Comparison of ENCODE assay signal across 9 cellular contexts in genomic region chr18:54149078-54149697, GRCh38.
DNase-seq lines count a peak whose midpoint lies in the region; ATAC-seq and TF ChIP-seq lines count a peak whose summit lies in the region.
"Had no signal": no experiment of that assay in that cellular context is flagged by ENCODE, and none has a peak within 500 bp of the region (broad histone marks: within the 10 kb centered on the region; RNA-seq: fewer than 3 reads in every experiment).

No MANE protein-coding gene starts in this region.

- no peaks in the 10 kb centered on the region for H3K9me3 Mint-ChIP-seq in T-helper 1 cell treated with Interleukin-12 subunit alpha and Interleukin-12 subunit beta and Interleukin-4 antibody, amounts not matched to agents 30 μg/mL and 1 μg/mL, for 36 hours
- H3K9me3 Mint-ChIP-seq in CD14-positive monocyte = peaks cover 0 to 2% (median 0%) of the 10 kb centered on the region in 7 donors

- H3K36me3 Mint-ChIP-seq in T-helper 1 cell treated with Interleukin-12 subunit alpha and Interleukin-12 subunit beta and Interleukin-4 antibody, amounts not matched to agents 30 μg/mL and 1 μg/mL, for 36 hours (ENCODE audit: low read depth) = peaks cover 40% of the 10 kb centered on the region
- H3K36me3 Mint-ChIP-seq in CD14-positive monocyte = peaks cover 35 to 42% of the 10 kb centered on the region in 2 donors

- peaks cover 46% of the 10 kb centered on the region for H3K4me1 Mint-ChIP-seq in T-helper 1 cell treated with Interleukin-12 subunit alpha and Interleukin-12 subunit beta and Interleukin-4 antibody, amounts not matched to agents 30 μg/mL and 1 μg/mL, for 36 hours (ENCODE audit: low read depth)
- peaks cover 2% of the 10 kb centered on the region for H3K4me1 Mint-ChIP-seq in CD14-positive monocyte

- 31% methylated on average over 3 of the region's 3 CpGs for WGBS in smooth muscle cell (ENCODE audit: low lambda C conversion rate)
- WGBS in prostate gland = 68% methylated on average over 3 of the region's 3 CpGs

- TF ChIP-seq CTCF in smooth muscle cell (IDR thresholded peaks at IDR 0.05; ENCODE audit: borderline replicate concordance, insufficient read depth, poor library complexity, severe bottlenecking) (no peak), CD14-positive monocyte (IDR thresholded peaks at IDR 0.05) (no peak), prostate gland (IDR thresholded peaks at IDR 0.05) (no peak)

- peak overlapping the region; percentile 92 for H3K27ac Mint-ChIP-seq in T-helper 1 cell treated with Interleukin-12 subunit alpha and Interleukin-12 subunit beta and Interleukin-4 antibody, amounts not matched to agents 30 μg/mL and 1 μg/mL, for 36 hours
- peak overlapping the region in 1 of 7 donors; percentile 63 for H3K27ac Mint-ChIP-seq in CD14-positive monocyte

- H2AFZ ChIP-seq in smooth muscle cell (ENCODE audit: low read depth) = no peak overlapping the region

- H3K27me3 ChIP-seq in smooth muscle cell (ENCODE audit: low read depth) (no peaks in the 10 kb centered on the region), prostate gland (replicated peaks; ENCODE audit: insufficient read depth) (no peaks in the 10 kb centered on the region)
- H3K27me3 ChIP-seq: BLaER1 had no signal

- H3K27ac ChIP-seq in smooth muscle cell (ENCODE audit: low read depth) (peak overlapping the region; percentile 93), prostate gland (no peak overlapping the region)
- H3K27ac ChIP-seq: BLaER1 had no signal

- H3F3A ChIP-seq in smooth muscle cell (ENCODE audit: low read depth) = peaks cover 9% of the 10 kb centered on the region

- H3K4me3 ChIP-seq in smooth muscle cell = peak overlapping the region; percentile 13
- H3K4me3 ChIP-seq in prostate gland = no peak overlapping the region
- H3K4me3 ChIP-seq: BLaER1 had no signal

- intact Hi-C loops in CD14-positive monocyte (cut with micrococcal nuclease) = no loop called here
- intact Hi-C loops in prostate gland (cut with DNase I) = no loop called here

- no peaks in the 10 kb centered on the region for H4K20me1 ChIP-seq in smooth muscle cell (ENCODE audit: low read depth)
- H4K20me1 ChIP-seq: BLaER1 had no signal

- peak overlapping the region; percentile 72 for H3K4me2 ChIP-seq in smooth muscle cell
- H3K4me2 ChIP-seq: BLaER1 had no signal

- ATAC-seq in HG02970 (IDR thresholded peaks at IDR 0.05; ENCODE audit: low FRiP score, unreplicated experiment) = peak; percentile 51

- peak overlapping the region; percentile 63 for H3K9ac ChIP-seq in smooth muscle cell (ENCODE audit: low read depth)
- H3K9ac ChIP-seq: BLaER1 had no signal

- no peaks in the 10 kb centered on the region for H3K79me2 ChIP-seq in smooth muscle cell (ENCODE audit: low read depth)

- peak in 3 of 4 experiments; percentile 2 to 27 (median 12) for DNase-seq in activated CD4-positive, CD25-positive, alpha-beta regulatory T cell (lab: John Stamatoyannopoulos, UW)
- DNase-seq in activated CD4-positive, CD25-positive, alpha-beta regulatory T cell treated with anti-CD3 and anti-CD28 coated beads, Interleukin-2, amount 50 U/mL, for 72 hours = no peak
- DNase-seq in epidermal melanocyte (ENCODE audit: insufficient read length, low spot score) = peak; percentile 33
- DNase-seq in smooth muscle cell (lab: John Stamatoyannopoulos, UW; ENCODE audit: unreplicated experiment) = no peak
- DNase-seq in CD14-positive monocyte (ENCODE audit: low spot score) = no peak
- no peak for DNase-seq in prostate gland (ENCODE audit: low spot score)

- H3K36me3 ChIP-seq in smooth muscle cell (ENCODE audit: low read depth) (no peaks in the 10 kb centered on the region), prostate gland (no peaks in the 10 kb centered on the region)

- no peaks in the 10 kb centered on the region for H3K27me3 Mint-ChIP-seq in T-helper 1 cell treated with Interleukin-12 subunit alpha and Interleukin-12 subunit beta and Interleukin-4 antibody, amounts not matched to agents 30 μg/mL and 1 μg/mL, for 36 hours (ENCODE audit: low read depth)
- H3K27me3 Mint-ChIP-seq in CD14-positive monocyte (ENCODE audit: low read depth in 3 of 3) = no peaks in the 10 kb centered on the region

- H3K4me1 ChIP-seq in smooth muscle cell (ENCODE audit: low read depth) = peaks cover 10% of the 10 kb centered on the region
- H3K4me1 ChIP-seq in prostate gland (replicated peaks) = no peaks in the 10 kb centered on the region
- H3K4me1 ChIP-seq: BLaER1 had no signal

- TF ChIP-seq POLR2A in prostate gland (IDR thresholded peaks at IDR 0.05) = no peak

- H3K4me3 Mint-ChIP-seq in T-helper 1 cell treated with Interleukin-12 subunit alpha and Interleukin-12 subunit beta and Interleukin-4 antibody, amounts not matched to agents 30 μg/mL and 1 μg/mL, for 36 hours = peak overlapping the region; percentile 76
- no peak overlapping the region for H3K4me3 Mint-ChIP-seq in CD14-positive monocyte

- H3K9me3 ChIP-seq in smooth muscle cell (replicated peaks; ENCODE audit: low read depth) (no peaks in the 10 kb centered on the region), prostate gland (no peaks in the 10 kb centered on the region)

Comparison
In these comparisons a context has a peak if more than half of its experiments do, and no peak if none do; other contexts are left out.
1. DNase-seq: peak in activated CD4-positive, CD25-positive, alpha-beta regulatory T cell (3 of 4) and epidermal melanocyte (single experiment); none in activated CD4-positive, CD25-positive, alpha-beta regulatory T cell treated with anti-CD3 and anti-CD28 coated beads, Interleukin-2, amount 50 U/mL, for 72 hours (single experiment), smooth muscle cell (single experiment), CD14-positive monocyte (single experiment) and prostate gland (single experiment).